1 cellular context compared by ENCODE assay signal in the genomic region with DNA sequence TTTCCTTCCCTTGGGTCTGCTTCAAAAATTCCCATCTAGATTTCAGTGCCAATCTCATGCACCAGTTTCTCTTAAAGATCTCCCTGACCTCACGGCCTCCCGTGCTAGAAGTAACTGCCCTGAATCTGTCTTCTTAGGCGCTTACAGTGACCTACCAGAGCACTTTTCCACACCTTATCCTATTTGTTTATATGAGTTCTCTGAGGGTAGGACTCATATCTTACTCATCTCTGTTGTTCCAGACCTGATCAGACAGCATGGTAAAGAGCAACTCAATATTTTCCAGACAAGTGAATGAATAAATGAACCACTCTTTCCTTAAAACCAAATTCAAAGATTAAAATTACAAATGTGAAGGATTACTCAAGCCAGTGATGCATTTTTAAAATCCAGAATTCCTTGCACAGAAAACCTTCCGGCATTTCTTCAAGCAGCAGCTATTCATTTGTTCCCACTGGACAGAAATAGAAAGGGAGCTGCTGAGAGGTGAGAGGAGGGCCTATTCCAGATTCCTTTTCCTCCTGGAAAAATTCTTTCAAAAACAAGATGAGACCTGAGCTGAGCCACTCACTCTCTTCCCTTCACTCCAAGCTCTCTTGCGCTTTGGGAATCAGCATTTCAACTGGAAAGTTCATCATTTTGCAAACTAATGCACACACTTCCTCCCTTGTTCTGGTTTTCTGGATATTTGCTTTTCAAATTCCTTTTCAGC.
TF ChIP-seq lines count a peak whose summit lies in the region.

No MANE protein-coding gene starts in this region.

TF ChIP-seq in K562, 482 proteins besides CTCF, POLR2A, EP300 and RAD21 (continued from another document):
- TF ChIP-seq ZFP91 (CRISPR knock-in tag; IDR thresholded peaks at IDR 0.05) = no peak
- TF ChIP-seq ZNF76 (CRISPR knock-in tag; IDR thresholded peaks at IDR 0.05; ENCODE audit: borderline replicate concordance) = no peak
TF ChIP-seq in K562: peak in this region for 2.
